ENCODE assay signal across 8 cellular contexts in genomic region chr16:29809850-29810698, GRCh38. TPM values are rescaled to one million over a fixed set of nuclear protein-coding genes. Genes with fewer than 3 reads are reported as not detected.
DNase-seq lines count a peak whose midpoint lies in the region; ATAC-seq and TF ChIP-seq lines count a peak whose summit lies in the region.

No MANE protein-coding gene starts in this region.

- H3K27ac ChIP-seq in left ventricle myocardium inferior (replicated peaks): peak overlapping the region; percentile 97

- peak overlapping the region; percentile 75 for H3K4me3 ChIP-seq in left ventricle myocardium inferior

- H3K36me3 ChIP-seq in left ventricle myocardium inferior: peaks cover 24% of the 10 kb centered on the region

- TF ChIP-seq CTCF in left ventricle myocardium inferior (IDR thresholded peaks at IDR 0.05; ENCODE audit: borderline replicate concordance): no peak

- ATAC-seq in Right ventricle myocardium inferior (no peak), left ventricle myocardium superior (no peak), GM18870 (IDR thresholded peaks at IDR 0.05; ENCODE audit: unreplicated experiment) (no peak)
- ATAC-seq in stimulated activated naive CD8-positive, alpha-beta T cell treated with anti-CD3 and anti-CD28 coated beads, Interleukin-15, Interleukin-2, amounts not matched to agents 100 U/mL and 50 U/mL, for 24 hours: no peak

- DNase-seq in left ventricle myocardium inferior (no peak), Right ventricle myocardium inferior (ENCODE audit: missing footprints) (no peak), left ventricle myocardium superior (peak; percentile 45), Kasumi-1 (lab: John Stamatoyannopoulos, UW) (no peak), GDM1 (lab: John Stamatoyannopoulos, UW) (no peak)
- DNase-seq in activated CD8-positive, alpha-beta memory T cell treated with anti-CD3 and anti-CD28 coated beads for 24 hours: peak; percentile 78
- DNase-seq in stimulated activated naive CD8-positive, alpha-beta T cell treated with anti-CD3 and anti-CD28 coated beads, Interleukin-15, Interleukin-2, amounts not matched to agents 100 U/mL and 50 U/mL, for 24 hours: peak; percentile 68

- H3K4me1 ChIP-seq in left ventricle myocardium inferior: peaks cover 79% of the 10 kb centered on the region

- intact Hi-C loops in left ventricle myocardium inferior (cut with micrococcal nuclease) (no loop called here), Right ventricle myocardium inferior (cut with DNase I) (loop anchor here (5.0 to 10.0 kb wide), 3 partner anchors 37 to 1085 kb away; partner anchors contain the start of genes ALDOA, BCL7C and CTF1), left ventricle myocardium superior (cut with micrococcal nuclease) (no loop called here)

- H3K9me3 ChIP-seq in left ventricle myocardium inferior (replicated peaks): no peaks in the 10 kb centered on the region

- H3K27me3 ChIP-seq in left ventricle myocardium inferior (ENCODE audit: low read depth): no peaks in the 10 kb centered on the region

RNA-seq across cellular contexts. Expression of gene PRRT2, which starts 1.9 kb away (rescaled TPM):
- 2.1 TPM for total RNA-seq in left ventricle myocardium inferior
- total RNA-seq in Right ventricle myocardium inferior: 3.2 TPM
- total RNA-seq in left ventricle myocardium superior: 3.1 TPM

RNA-seq across cellular contexts. Expression of gene MAZ, which starts 3.7 kb away (rescaled TPM):
- total RNA-seq in left ventricle myocardium inferior (77.6 TPM), Right ventricle myocardium inferior (92.0 TPM), left ventricle myocardium superior (101 TPM)

RNA-seq across cellular contexts. Expression of gene PAGR1, which starts 5.9 kb away (rescaled TPM):
- total RNA-seq in left ventricle myocardium inferior (12.9 TPM), Right ventricle myocardium inferior (15.6 TPM), left ventricle myocardium superior (16.2 TPM)

RNA-seq across cellular contexts. Expression of gene MVP, which starts 10.2 kb away (rescaled TPM):
- 38.6 TPM for total RNA-seq in left ventricle myocardium inferior
- total RNA-seq in Right ventricle myocardium inferior: 51.5 TPM
- total RNA-seq in left ventricle myocardium superior: 47.0 TPM

RNA-seq across cellular contexts. Expression of gene KIF22, which starts 19.5 kb away (rescaled TPM):
- total RNA-seq in left ventricle myocardium inferior (46.9 TPM), Right ventricle myocardium inferior (53.3 TPM), left ventricle myocardium superior (55.2 TPM)

Comparison
In these comparisons a context has a peak if more than half of its experiments do, and no peak if none do; other contexts are left out.
1. DNase-seq: peak in activated CD8-positive, alpha-beta memory T cell treated with anti-CD3 and anti-CD28 coated beads for 24 hours (single experiment), left ventricle myocardium superior (single experiment) and stimulated activated naive CD8-positive, alpha-beta T cell treated with anti-CD3 and anti-CD28 coated beads, Interleukin-15, Interleukin-2, amounts not matched to agents 100 U/mL and 50 U/mL, for 24 hours (single experiment); none in left ventricle myocardium inferior (single experiment), Right ventricle myocardium inferior (single experiment), Kasumi-1 (0 of 2) and GDM1 (single experiment).